In the genomic region with DNA sequence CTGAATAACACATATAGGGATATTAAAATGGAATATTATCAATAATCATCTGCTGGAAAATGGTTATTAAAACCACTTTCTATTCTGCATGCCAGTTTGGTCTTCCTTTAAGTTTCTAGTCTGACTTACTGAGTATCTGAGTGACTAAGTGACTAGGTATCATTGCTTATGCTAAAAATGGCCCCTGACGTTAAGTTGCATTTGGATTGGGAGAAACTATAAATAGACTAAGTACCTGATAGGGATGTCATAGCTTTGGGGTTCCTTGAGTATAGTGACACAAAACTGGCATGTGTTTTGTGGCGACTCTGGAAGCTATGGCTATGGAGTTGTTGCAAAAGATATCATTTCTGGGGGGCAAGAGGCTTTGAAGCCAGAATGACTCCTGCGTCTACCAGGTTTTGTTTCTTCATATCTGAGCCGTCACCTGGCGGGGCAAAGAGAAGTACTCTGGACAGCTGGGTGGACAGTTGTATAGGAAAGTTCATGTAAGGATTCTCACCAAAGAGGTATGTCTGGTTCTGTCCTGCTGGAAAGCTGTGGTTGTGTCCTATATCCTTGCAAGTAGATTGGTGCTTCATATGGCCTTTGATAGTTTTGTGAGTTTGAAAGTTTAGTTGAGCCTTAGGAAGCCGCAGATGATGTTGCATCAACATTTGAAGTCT, we compare ENCODE assay signal across 19 cellular contexts. TPM values are rescaled to one million over a fixed set of nuclear protein-coding genes. Genes with fewer than 3 reads are reported as not detected.
DNase-seq lines count a peak whose midpoint lies in the region; ATAC-seq and TF ChIP-seq lines count a peak whose summit lies in the region.
"Had no signal": no experiment of that assay in that cellular context is flagged by ENCODE, and none has a peak within 500 bp of the region (broad histone marks: within the 10 kb centered on the region; RNA-seq: fewer than 3 reads in every experiment).

No MANE protein-coding gene starts in this region.

- ATAC-seq in heart right ventricle, result peak; percentile 55 to 92 (median 82)
- no peak for ATAC-seq in HG02588 (IDR thresholded peaks at IDR 0.05; ENCODE audit: unreplicated experiment)
- ATAC-seq: GM23338, HCT116 had no signal

- no peak for DNase-seq in chondrocyte (ENCODE audit: low spot score)
- peak in 1 of 2 donors; percentile 16 for DNase-seq in heart right ventricle
- DNase-seq in myocyte (ENCODE audit: low read depth), result peak; percentile 33
- no peak for DNase-seq in Karpas-422
- DNase-seq in vagina (ENCODE audit: extremely low spot score in 2 of 2), result no peak
- no peak for DNase-seq in activated CD4-positive, alpha-beta T cell treated with anti-CD3 and anti-CD28 coated beads, Interleukin-2, amount 50 U/mL, for 48 hours
- DNase-seq: AML-193, KBM-7, NCI-H1417, NCI-H187, NCI-H2107, NCI-H2227 treated with DMSO at 0.1 percent for 48 hours, NCI-H524, NCI-H82, OCI-M1 had no signal

- no peak for TF ChIP-seq POLR2A in vagina (IDR thresholded peaks at IDR 0.05)

- H3K79me2 ChIP-seq in Karpas-422 (ENCODE audit: low read length), result no peaks in the 10 kb centered on the region

- H3K36me3 ChIP-seq in heart right ventricle (peaks cover 0 to 44% (median 0%) of the 10 kb centered on the region in 9 donors), Karpas-422 (ENCODE audit: insufficient read depth, low read length) (no peaks in the 10 kb centered on the region), vagina (peaks cover 0 to 2% of the 10 kb centered on the region in 2 donors)

- H3K27me3 ChIP-seq in heart right ventricle (no peaks in the 10 kb centered on the region), Karpas-422 (ENCODE audit: low read length) (no peaks in the 10 kb centered on the region), vagina (no peaks in the 10 kb centered on the region)

- H3K4me1 Mint-ChIP-seq in chondrocyte (ENCODE audit: low read depth), result peaks cover 80% of the 10 kb centered on the region

- peak overlapping the region in 9 of 10 donors; percentile 6 to 49 (median 43) for H3K4me3 ChIP-seq in heart right ventricle
- H3K4me3 ChIP-seq in Karpas-422 (ENCODE audit: low read length), result no peak overlapping the region
- no peak overlapping the region for H3K4me3 ChIP-seq in vagina
- H3K4me3 ChIP-seq: GM23338 had no signal

- peak overlapping the region; percentile 57 for H3K27ac Mint-ChIP-seq in chondrocyte (ENCODE audit: unreplicated experiment)
- H3K27ac Mint-ChIP-seq: GM23338 had no signal

- no peak overlapping the region for H3K9ac ChIP-seq in Karpas-422 (ENCODE audit: low read length)

- WGBS in heart right ventricle, 2 donors, result 60 to 69% methylated on average over 6 of the region's 6 CpGs

- intact Hi-C loops in heart right ventricle (cut with DNase I) (loop anchor here in 1 of 10 donors (2.0 kb wide), 1 partner anchor 17 kb away; a partner anchor contains a TSS), vagina (cut with DNase I) (no loop called here)

- H3K9me2 ChIP-seq in Karpas-422 (replicated peaks; ENCODE audit: insufficient read depth, low read length), result no peaks in the 10 kb centered on the region

- TF ChIP-seq CTCF in chondrocyte (IDR thresholded peaks at IDR 0.05) (no peak), heart right ventricle (IDR thresholded peaks at IDR 0.05) (no peak), vagina (IDR thresholded peaks at IDR 0.05) (no peak)

- H3K9me3 Mint-ChIP-seq in chondrocyte (ENCODE audit: low read depth), result no peaks in the 10 kb centered on the region
- H3K9me3 Mint-ChIP-seq: GM23338 had no signal

- H3K4me2 ChIP-seq in Karpas-422 (ENCODE audit: low read depth, low read length, poor library complexity, severe bottlenecking), result no peak overlapping the region
- H3K4me2 ChIP-seq: GM23338 had no signal

- H3K27ac ChIP-seq in heart right ventricle, result peak overlapping the region; percentile 1 to 78 (median 69)
- H3K27ac ChIP-seq in Karpas-422 (ENCODE audit: low read length), result no peak overlapping the region
- no peak overlapping the region for H3K27ac ChIP-seq in vagina
- H3K27ac ChIP-seq: C4-2B had no signal

- no peak overlapping the region for H2AFZ ChIP-seq in Karpas-422 (ENCODE audit: low read length)
- H2AFZ ChIP-seq: GM23338 had no signal

- H3K4me3 Mint-ChIP-seq in chondrocyte (ENCODE audit: unreplicated experiment), result no peak overlapping the region
- H3K4me3 Mint-ChIP-seq: GM23338 had no signal

- H3K36me3 Mint-ChIP-seq in chondrocyte (ENCODE audit: low read depth), result peaks cover 27% of the 10 kb centered on the region

- H3K9me3 ChIP-seq in heart right ventricle (no peaks in the 10 kb centered on the region), Karpas-422 (ENCODE audit: low read length) (no peaks in the 10 kb centered on the region), vagina (no peaks in the 10 kb centered on the region)

- H4K20me1 ChIP-seq in Karpas-422 (ENCODE audit: insufficient read depth, low read depth, low read length), result no peaks in the 10 kb centered on the region

- H3K4me1 ChIP-seq in heart right ventricle (peaks cover 6 to 73% (median 42%) of the 10 kb centered on the region in 9 donors), Karpas-422 (ENCODE audit: low read length) (no peaks in the 10 kb centered on the region), vagina (peaks cover 36% of the 10 kb centered on the region)

- no peaks in the 10 kb centered on the region for H3K27me3 Mint-ChIP-seq in chondrocyte (ENCODE audit: low read depth)

RNA-seq across cellular contexts. Expression of a gene that starts 17.9 kb away (rescaled TPM):
- total RNA-seq in chondrocyte (289 to 452 TPM (median 442 TPM) in 3 replicates), heart right ventricle (100 to 1,000 TPM; 153 to 292 (median 228) TPM), myocyte (166 TPM in 2 replicates), vagina (55.0 TPM)
- polyA plus RNA-seq in heart right ventricle, result 10 to 100 TPM; 17.2 to 43.2 TPM
- 135 TPM for polyA plus RNA-seq in myocyte (2012)
- 3.4 and 4.9 TPM in 2 replicates for total RNA-seq in Karpas-422 (2014; rRNA removed; shearing (Covaris generic); ENCODE audit: low replicate concordance)

Comparison
In these comparisons a context has a peak if more than half of its experiments do, and no peak if none do; other contexts are left out.
1. H3K27ac ChIP-seq: peak in heart right ventricle (10 of 10); none in Karpas-422 (single experiment) and vagina (single experiment).
2. H3K4me3 ChIP-seq: peak in heart right ventricle (9 of 10); none in Karpas-422 (single experiment) and vagina (0 of 2).